ENCODE assay signal across 8 cellular contexts in the genomic region with DNA sequence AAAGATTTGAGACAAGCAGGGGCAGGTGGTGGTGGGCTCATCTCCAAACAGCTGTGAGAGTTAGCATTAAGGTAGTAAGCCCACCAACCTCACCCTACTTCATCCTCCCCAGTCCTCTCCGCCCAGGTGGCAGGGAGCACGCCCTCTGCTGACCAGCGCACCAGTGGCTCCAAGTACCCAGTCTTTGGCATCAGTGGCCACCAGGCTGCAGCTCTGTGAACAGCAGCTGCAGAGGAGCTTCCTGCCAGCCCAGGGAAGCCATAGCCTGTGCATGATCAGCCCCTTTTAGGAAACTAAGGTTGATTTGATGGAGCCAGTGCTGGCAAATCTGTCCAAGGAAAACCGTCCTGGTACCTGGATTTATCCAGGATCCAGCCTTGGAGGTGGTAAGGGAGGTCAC. TPM values are rescaled to one million over a fixed set of nuclear protein-coding genes. Genes with fewer than 3 reads are reported as not detected.
DNase-seq lines count a peak whose midpoint lies in the region; ATAC-seq, FAIRE-seq and TF ChIP-seq lines count a peak whose summit lies in the region.

No MANE protein-coding gene starts in this region.

- no peaks in the 10 kb centered on the region for H3K27me3 ChIP-seq in fibroblast of lung (ENCODE audit: control insufficient read depth, insufficient read depth, low read length)
- H3K27me3 ChIP-seq in small intestine (ENCODE audit: control insufficient read depth in 2 of 2, insufficient read depth in 2 of 2, low read length in 2 of 2), result no peaks in the 10 kb centered on the region

- no peak for DNase-seq in activated naive CD4-positive, alpha-beta T cell treated with anti-CD3 and anti-CD28 coated beads, Interleukin-2, amount 50 U/mL, for 72 hours (ENCODE audit: low spot score in 2 of 2)
- no peak for DNase-seq in activated naive CD4-positive, alpha-beta T cell treated with Interleukin-2 at 50 U/mL for 16 hours
- peak; percentile 39 for DNase-seq in RWPE1 (ENCODE audit: low spot score)
- peak; percentile 9 to 25 for DNase-seq in fibroblast of lung (ENCODE audit: low read depth in 2 of 2)
- peak; percentile 23 for DNase-seq in small intestine
- DNase-seq in activated naive CD4-positive, alpha-beta T cell (lab: John Stamatoyannopoulos, UW), result no peak

- H3K9ac ChIP-seq in fibroblast of lung (ENCODE audit: insufficient read depth, low read length), result no peak overlapping the region

- POLR2A ChIA-PET in RWPE1 (lab: Yijun Ruan, JAX; ENCODE audit: low non-redundant PET), result no interaction called here

- CTCF ChIA-PET in RWPE1 (lab: Yijun Ruan, JAX), result interaction anchor here (0.5 to 2.1 kb wide), 8 partner anchors 55 to 1892 kb away, joined by 3 to 8 read pairs (median 4); a partner anchor contains a TSS

- no peak for FAIRE-seq in small intestine (lab: Jason Lieb, UNC)

- H3K36me3 ChIP-seq in fibroblast of lung (ENCODE audit: control insufficient read depth, insufficient read depth, low read length) (no peaks in the 10 kb centered on the region), small intestine (ENCODE audit: control insufficient read depth in 2 of 2, insufficient read depth in 2 of 2, low read length in 2 of 2) (no peaks in the 10 kb centered on the region)

- 47 to 56% (median 51%) methylated on average over 4 of the region's 4 CpGs for WGBS in small intestine, 3 donors

- no peaks in the 10 kb centered on the region for H3K9me3 Mint-ChIP-seq in activated naive CD4-positive, alpha-beta T cell treated with anti-CD3 and anti-CD28 coated beads, Interleukin-2, amount 50 U/mL, for 72 hours

- peak; percentile 47 to 52 for ATAC-seq in activated naive CD4-positive, alpha-beta T cell treated with anti-CD3 and anti-CD28 coated beads, Interleukin-2, amount 50 U/mL, for 72 hours
- ATAC-seq in HG03280 (IDR thresholded peaks at IDR 0.05; ENCODE audit: unreplicated experiment), result peak; percentile 65
- no peak for ATAC-seq in HG02885 (IDR thresholded peaks at IDR 0.05; ENCODE audit: poor library complexity, unreplicated experiment)

- H3K4me3 ChIP-seq in fibroblast of lung (replicated peaks in 1 of 4; ENCODE audit: control extremely low read depth in 1 of 4, insufficient read depth in 1 of 4, low read depth in 3 of 4, low read length in 4 of 4) (no peak overlapping the region), small intestine (ENCODE audit: low read depth in 1 of 2, low read length in 2 of 2) (no peak overlapping the region)

- TF ChIP-seq CTCF in RWPE1 (conservative IDR thresholded peaks at IDR 0.05; ENCODE audit: low read depth), result no peak; the same call in 1 of the 2 replicates
- peak; percentile 28 to 59 for TF ChIP-seq CTCF in fibroblast of lung (conservative IDR thresholded peaks at IDR 0.05 in 1 of 2, IDR thresholded peaks at IDR 0.05 in 1 of 2; ENCODE audit: low read depth in 1 of 2, low read length in 2 of 2)

- H3K9me3 ChIP-seq in fibroblast of lung (ENCODE audit: control insufficient read depth, insufficient read depth, low read depth, low read length) (no peaks in the 10 kb centered on the region), small intestine (ENCODE audit: control insufficient read depth, low read depth) (no peaks in the 10 kb centered on the region)

- no peaks in the 10 kb centered on the region for H4K20me1 ChIP-seq in fibroblast of lung (ENCODE audit: control insufficient read depth, extremely low read depth, insufficient read depth, low read length)

- H3K79me2 ChIP-seq in fibroblast of lung (ENCODE audit: control insufficient read depth, insufficient read depth, low read length), result no peaks in the 10 kb centered on the region

- H2AFZ ChIP-seq in fibroblast of lung (ENCODE audit: low read length), result no peak overlapping the region

- no peak overlapping the region for H3K4me2 ChIP-seq in fibroblast of lung (ENCODE audit: extremely low read depth, insufficient read depth, low read length)

- H3K36me3 Mint-ChIP-seq in activated naive CD4-positive, alpha-beta T cell treated with anti-CD3 and anti-CD28 coated beads, Interleukin-2, amount 50 U/mL, for 72 hours, result no peaks in the 10 kb centered on the region

- H3K27ac ChIP-seq in RWPE1, result no peak overlapping the region
- no peak overlapping the region for H3K27ac ChIP-seq in fibroblast of lung (ENCODE audit: insufficient read depth, low read length)
- no peak overlapping the region for H3K27ac ChIP-seq in small intestine (ENCODE audit: low read depth in 1 of 2, low read length in 1 of 2)

- no peak overlapping the region for H3K27ac Mint-ChIP-seq in activated naive CD4-positive, alpha-beta T cell treated with anti-CD3 and anti-CD28 coated beads, Interleukin-2, amount 50 U/mL, for 72 hours

- H3K4me1 ChIP-seq in fibroblast of lung (ENCODE audit: control insufficient read depth, extremely low read depth, insufficient read depth, low read length), result no peaks in the 10 kb centered on the region
- no peaks in the 10 kb centered on the region for H3K4me1 ChIP-seq in small intestine (ENCODE audit: control insufficient read depth in 2 of 2, insufficient read depth in 1 of 2, low read depth in 1 of 2, low read length in 1 of 2)

RNA-seq across cellular contexts. Expression of a gene that starts 21.7 kb away (rescaled TPM):
- total RNA-seq in activated naive CD4-positive, alpha-beta T cell treated with anti-CD3 and anti-CD28 coated beads, Interleukin-2, amount 50 U/mL, for 72 hours, result 10 to 100 TPM in 1 of 2 donors, 1 to 10 TPM in 1; 4.3 to 20.7 TPM
- total RNA-seq in fibroblast of lung, result 87.9 and 92.5 TPM in 2 replicates
- polyA plus RNA-seq in fibroblast of lung, result 50.9 and 81.0 TPM in 2 replicates
- 148 and 266 TPM in 2 replicates for polyA plus RNA-seq in fibroblast of lung (2012)
- 20.1 and 23.3 TPM in 2 replicates for polyA minus RNA-seq in fibroblast of lung (ENCODE audit: low replicate concordance)
- polyA plus RNA-seq in small intestine, result 10 to 100 TPM in 2 of 3 donors, 1 to 10 TPM in 1; 2.0 to 29.6 (median 13.8) TPM

RNA-seq across cellular contexts. Expression of a gene that starts 39.0 kb away (rescaled TPM):
- total RNA-seq in activated naive CD4-positive, alpha-beta T cell treated with anti-CD3 and anti-CD28 coated beads, Interleukin-2, amount 50 U/mL, for 72 hours, result not detected
- total RNA-seq in fibroblast of lung, result not detected in 2 replicates
- not detected in 2 replicates for polyA plus RNA-seq in fibroblast of lung
- polyA plus RNA-seq in fibroblast of lung (2012), result not detected in 2 replicates
- polyA minus RNA-seq in fibroblast of lung (ENCODE audit: low replicate concordance), result not detected in 2 replicates
- under 1 TPM in 1 of 3 donors, not detected in 2; 0.06 TPM for polyA plus RNA-seq in small intestine

RNA-seq across cellular contexts. Expression of a gene that starts 59.7 kb away (rescaled TPM):
- under 1 TPM; 0.21 to 0.52 TPM for total RNA-seq in activated naive CD4-positive, alpha-beta T cell treated with anti-CD3 and anti-CD28 coated beads, Interleukin-2, amount 50 U/mL, for 72 hours
- 0.17 TPM in 1 of 2 replicates, not detected in the other for total RNA-seq in fibroblast of lung
- 0.06 TPM in 1 of 2 replicates, not detected in the other for polyA plus RNA-seq in fibroblast of lung
- polyA plus RNA-seq in fibroblast of lung (2012), result not detected in 2 replicates
- 0.22 TPM in 1 of 2 replicates, not detected in the other for polyA minus RNA-seq in fibroblast of lung (ENCODE audit: low replicate concordance)
- polyA plus RNA-seq in small intestine, result under 1 TPM in 1 of 3 donors, not detected in 2; 0.09 TPM

Comparison
In these comparisons a context has a peak if more than half of its experiments do, and no peak if none do; other contexts are left out.
1. DNase-seq: peak in RWPE1 (single experiment), fibroblast of lung (2 of 2) and small intestine (single experiment); none in activated naive CD4-positive, alpha-beta T cell treated with anti-CD3 and anti-CD28 coated beads, Interleukin-2, amount 50 U/mL, for 72 hours (0 of 2), activated naive CD4-positive, alpha-beta T cell treated with Interleukin-2 at 50 U/mL for 16 hours (single experiment) and activated naive CD4-positive, alpha-beta T cell (0 of 4).